In genomic region chr12:4858385-4858784, GRCh38 we compare ENCODE assay signal across 9 cellular contexts. TPM values are rescaled to one million over a fixed set of nuclear protein-coding genes. Genes with fewer than 3 reads are reported as not detected.
A peak's percentile ranks its signal among the peaks of the same experiment; 100 is the strongest.
DNase-seq lines count a peak whose midpoint lies in the region; ATAC-seq and TF ChIP-seq lines count a peak whose summit lies in the region.
"Had no signal": no experiment of that assay in that cellular context is flagged by ENCODE, and none has a peak within 500 bp of the region (broad histone marks: within the 10 kb centered on the region; RNA-seq: fewer than 3 reads in every experiment).

No MANE protein-coding gene starts in this region.

- no peak overlapping the region for H3K4me3 ChIP-seq in body of pancreas
- H3K4me3 ChIP-seq: tibial artery had no signal

- TF ChIP-seq POLR2A in body of pancreas (IDR thresholded peaks at IDR 0.05) = no peak

- no peak overlapping the region for H3K27ac Mint-ChIP-seq in stimulated activated naive CD8-positive, alpha-beta T cell treated with anti-CD3 and anti-CD28 coated beads, Interleukin-15, Interleukin-2, amounts not matched to agents 100 ng/mL and 50 ng/mL, for 24 hours
- no peak overlapping the region for H3K27ac Mint-ChIP-seq in stimulated activated naive CD8-positive, alpha-beta T cell treated with anti-CD3 and anti-CD28 coated beads, Interleukin-15, amount 100 ng/mL, for 72 hours
- H3K27ac Mint-ChIP-seq in activated naive CD4-positive, alpha-beta T cell treated with anti-CD3 and anti-CD28 coated beads for 36 hours = no peak overlapping the region

- peaks cover 9% of the 10 kb centered on the region for H3K4me1 Mint-ChIP-seq in stimulated activated naive CD8-positive, alpha-beta T cell treated with anti-CD3 and anti-CD28 coated beads, Interleukin-15, Interleukin-2, amounts not matched to agents 100 ng/mL and 50 ng/mL, for 24 hours (ENCODE audit: low read depth)
- peaks cover 18% of the 10 kb centered on the region for H3K4me1 Mint-ChIP-seq in stimulated activated naive CD8-positive, alpha-beta T cell treated with anti-CD3 and anti-CD28 coated beads, Interleukin-15, amount 100 ng/mL, for 72 hours
- peaks cover 8% of the 10 kb centered on the region for H3K4me1 Mint-ChIP-seq in activated naive CD4-positive, alpha-beta T cell treated with anti-CD3 and anti-CD28 coated beads for 36 hours (ENCODE audit: low read depth)

- 2 to 7% methylated on average over 9 of the region's 9 CpGs for WGBS in body of pancreas, 2 donors

- H3K9me3 Mint-ChIP-seq in stimulated activated naive CD8-positive, alpha-beta T cell treated with anti-CD3 and anti-CD28 coated beads, Interleukin-15, Interleukin-2, amounts not matched to agents 100 ng/mL and 50 ng/mL, for 24 hours = no peaks in the 10 kb centered on the region
- H3K9me3 Mint-ChIP-seq in stimulated activated naive CD8-positive, alpha-beta T cell treated with anti-CD3 and anti-CD28 coated beads, Interleukin-15, amount 100 ng/mL, for 72 hours = no peaks in the 10 kb centered on the region
- no peaks in the 10 kb centered on the region for H3K9me3 Mint-ChIP-seq in activated naive CD4-positive, alpha-beta T cell treated with anti-CD3 and anti-CD28 coated beads for 36 hours

- peak overlapping the region; percentile 47 for H3K4me3 Mint-ChIP-seq in stimulated activated naive CD8-positive, alpha-beta T cell treated with anti-CD3 and anti-CD28 coated beads, Interleukin-15, Interleukin-2, amounts not matched to agents 100 ng/mL and 50 ng/mL, for 24 hours
- peak overlapping the region in 1 of 2 donors; percentile 44 for H3K4me3 Mint-ChIP-seq in stimulated activated naive CD8-positive, alpha-beta T cell treated with anti-CD3 and anti-CD28 coated beads, Interleukin-15, amount 100 ng/mL, for 72 hours
- no peak overlapping the region for H3K4me3 Mint-ChIP-seq in activated naive CD4-positive, alpha-beta T cell treated with anti-CD3 and anti-CD28 coated beads for 36 hours

- no peaks in the 10 kb centered on the region for H3K9me3 ChIP-seq in body of pancreas
- H3K9me3 ChIP-seq: tibial artery had no signal

- H3K27me3 Mint-ChIP-seq in stimulated activated naive CD8-positive, alpha-beta T cell treated with anti-CD3 and anti-CD28 coated beads, Interleukin-15, Interleukin-2, amounts not matched to agents 100 ng/mL and 50 ng/mL, for 24 hours = peaks cover 37% of the 10 kb centered on the region
- H3K27me3 Mint-ChIP-seq in stimulated activated naive CD8-positive, alpha-beta T cell treated with anti-CD3 and anti-CD28 coated beads, Interleukin-15, amount 100 ng/mL, for 72 hours = peaks cover 36% of the 10 kb centered on the region
- H3K27me3 Mint-ChIP-seq in activated naive CD4-positive, alpha-beta T cell treated with anti-CD3 and anti-CD28 coated beads for 36 hours (ENCODE audit: low read depth) = peaks cover 14% of the 10 kb centered on the region

- peak in 2 of 7 experiments; percentile 3 to 23 for TF ChIP-seq CTCF in body of pancreas (IDR thresholded peaks at IDR 0.05)

- H3K27me3 ChIP-seq in body of pancreas = no peaks in the 10 kb centered on the region
- H3K27me3 ChIP-seq: tibial artery had no signal

- CTCF ChIA-PET in activated naive CD4-positive, alpha-beta T cell treated with anti-CD3 and anti-CD28 coated beads for 36 hours (lab: Charles Lee) = interaction anchor here (0.7 to 2.9 kb wide), 15 partner anchors 9 to 226 kb away, joined by 3 to 10 read pairs (median 4); no protein-coding TSS in a partner anchor

- DNase-seq in stimulated activated naive CD8-positive, alpha-beta T cell treated with anti-CD3 and anti-CD28 coated beads, Interleukin-15, amount 100 ng/mL, for 72 hours = no peak
- peak; percentile 27 to 58 (median 40) for DNase-seq in body of pancreas
- peak; percentile 35 for DNase-seq in medulla oblongata (ENCODE audit: extremely low spot score)
- no peak for DNase-seq in SKM-1 treated with dmso at 0.1 percent for 144 hours (lab: John Stamatoyannopoulos, UW; ENCODE audit: unreplicated experiment)
- DNase-seq in DMS 273 (lab: John Stamatoyannopoulos, UW; ENCODE audit: unreplicated experiment) = no peak
- DNase-seq in activated naive CD4-positive, alpha-beta T cell treated with anti-CD3 and anti-CD28 coated beads for 36 hours = no peak

- H3K36me3 Mint-ChIP-seq in stimulated activated naive CD8-positive, alpha-beta T cell treated with anti-CD3 and anti-CD28 coated beads, Interleukin-15, Interleukin-2, amounts not matched to agents 100 ng/mL and 50 ng/mL, for 24 hours (ENCODE audit: low read depth) = no peaks in the 10 kb centered on the region
- no peaks in the 10 kb centered on the region for H3K36me3 Mint-ChIP-seq in activated naive CD4-positive, alpha-beta T cell treated with anti-CD3 and anti-CD28 coated beads for 36 hours (ENCODE audit: low read depth)

- no peak for ATAC-seq in stimulated activated naive CD8-positive, alpha-beta T cell treated with anti-CD3 and anti-CD28 coated beads, Interleukin-15, amount 100 ng/mL, for 72 hours
- ATAC-seq in body of pancreas = peak; percentile 52
- ATAC-seq in HG02852 (IDR thresholded peaks at IDR 0.05; ENCODE audit: unreplicated experiment) = no peak

- H3K4me1 ChIP-seq in body of pancreas = peaks cover 13% of the 10 kb centered on the region

- H3K27ac ChIP-seq in body of pancreas = no peak overlapping the region
- H3K27ac ChIP-seq: tibial artery had no signal

- H3K36me3 ChIP-seq in body of pancreas (replicated peaks in 1 of 2; ENCODE audit: insufficient read depth in 1 of 2, low read depth in 2 of 2) = no peaks in the 10 kb centered on the region
- H3K36me3 ChIP-seq: tibial artery had no signal

- intact Hi-C loops in body of pancreas (cut with DNase I) = loop anchor here (10.0 kb wide), 2 partner anchors 146 to 226 kb away; no protein-coding TSS in a partner anchor
- intact Hi-C loops in activated naive CD4-positive, alpha-beta T cell treated with anti-CD3 and anti-CD28 coated beads for 36 hours (cut with micrococcal nuclease) = loop anchor here (5.0 kb wide), 1 partner anchor 54 kb away; no protein-coding TSS in a partner anchor

RNA-seq across cellular contexts. Expression of gene KCNA1, which starts 51.3 kb away (rescaled TPM):
- total RNA-seq in body of pancreas = under 1 TPM in 1 of 2 donors, not detected in 1; under 0.01 TPM
- under 1 TPM in 1 of 2 experiments, not detected in 1; 0.05 TPM for total RNA-seq in activated naive CD4-positive, alpha-beta T cell treated with anti-CD3 and anti-CD28 coated beads for 36 hours

Comparison
In these comparisons a context has a peak if more than half of its experiments do, and no peak if none do; other contexts are left out.
1. DNase-seq: peak in body of pancreas (4 of 4) and medulla oblongata (single experiment); none in stimulated activated naive CD8-positive, alpha-beta T cell treated with anti-CD3 and anti-CD28 coated beads, Interleukin-15, amount 100 ng/mL, for 72 hours (0 of 2), SKM-1 treated with dmso at 0.1 percent for 144 hours (single experiment), DMS 273 (single experiment) and activated naive CD4-positive, alpha-beta T cell treated with anti-CD3 and anti-CD28 coated beads for 36 hours (single experiment).